8 cellular contexts compared by ENCODE assay signal in the genomic region with DNA sequence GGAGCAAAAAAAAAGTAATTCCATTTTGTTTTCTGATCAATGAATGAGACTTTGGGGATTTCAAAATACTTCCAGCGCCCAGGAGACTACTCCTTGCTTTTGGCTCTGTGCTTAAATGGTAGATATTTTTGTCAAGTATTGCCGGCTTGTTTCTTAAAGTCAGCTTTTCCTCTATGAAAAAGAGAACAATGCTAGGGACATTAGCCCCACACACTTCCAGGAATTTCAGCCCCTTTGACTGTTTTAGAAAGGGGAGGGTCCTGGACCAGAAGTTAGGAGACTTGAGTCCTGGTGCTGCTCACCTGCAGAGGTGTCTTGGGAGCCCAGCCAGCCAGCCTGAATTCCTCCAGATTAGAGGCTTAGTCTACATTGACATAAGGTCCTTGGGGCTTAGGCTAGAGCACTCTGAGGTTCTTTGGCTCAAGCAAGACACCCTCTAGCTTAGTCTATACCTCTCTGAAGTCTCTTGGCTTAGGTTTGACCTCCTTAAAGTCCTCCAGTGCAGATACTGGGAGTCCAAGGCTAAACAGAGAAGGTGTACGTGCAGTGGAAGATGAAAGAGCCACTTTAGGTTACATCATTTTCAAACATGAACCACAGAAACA. TPM values are rescaled to one million over a fixed set of nuclear protein-coding genes. Genes with fewer than 3 reads are reported as not detected.
DNase-seq lines count a peak whose midpoint lies in the region; ATAC-seq and TF ChIP-seq lines count a peak whose summit lies in the region.

No MANE protein-coding gene starts in this region.

- H3K9ac ChIP-seq in endodermal cell (ENCODE audit: extremely low read depth, low read length, poor library complexity, severe bottlenecking) = peak overlapping the region; percentile 87

- no TSS peak for BruUV-seq in Calu3 (replicated peaks; lab: Mats Ljungman, UMichigan)
- TSS peak; percentile 82 for BruUV-seq in OCI-LY7 (replicated peaks; lab: Mats Ljungman, UMichigan)

- peaks cover 26% of the 10 kb centered on the region for H3K79me2 ChIP-seq in OCI-LY7 (ENCODE audit: insufficient read depth, low read depth, low read length)

- no peaks in the 10 kb centered on the region for H3K9me3 ChIP-seq in OCI-LY7 (ENCODE audit: low read length)
- H3K9me3 ChIP-seq in endodermal cell (ENCODE audit: control insufficient read depth, low read length) = no peaks in the 10 kb centered on the region

- H3K9me2 ChIP-seq in OCI-LY7 (ENCODE audit: insufficient read depth, low read length) = no peaks in the 10 kb centered on the region

- POLR2A ChIA-PET in OCI-LY7 (lab: Charles Lee) = interaction anchor here (0.6 to 2.7 kb wide), 13 partner anchors 12 to 1981 kb away, joined by 3 to 10 read pairs (median 3); a partner anchor contains a TSS

- CTCF ChIA-PET in Calu3 (lab: Charles Lee) = no interaction called here
- CTCF ChIA-PET in OCI-LY7 (lab: Charles Lee; ENCODE audit: unreplicated experiment) = no interaction called here

- H3K27ac Mint-ChIP-seq in Calu3 (ENCODE audit: unreplicated experiment) (peak overlapping the region; percentile 82), endodermal cell (peak overlapping the region; percentile 97), osteocyte (ENCODE audit: unreplicated experiment) (peak overlapping the region; percentile 96)

- H3K36me3 ChIP-seq in OCI-LY7 (ENCODE audit: insufficient read depth, low read length) (peaks cover 15% of the 10 kb centered on the region), endodermal cell (ENCODE audit: control insufficient read depth, insufficient read depth, low read length) (no peaks in the 10 kb centered on the region)

- H3K4me3 Mint-ChIP-seq in Calu3 (ENCODE audit: low read depth, unreplicated experiment) (peak overlapping the region; percentile 90), endodermal cell (peak overlapping the region; percentile 88), osteocyte (ENCODE audit: unreplicated experiment) (peak overlapping the region; percentile 96)

- H2AFZ ChIP-seq in OCI-LY7 (ENCODE audit: low read length) = peak overlapping the region; percentile 53; the same call in 1 of the 2 replicates

- H3K4me1 Mint-ChIP-seq in Calu3 (ENCODE audit: low read depth, unreplicated experiment) = peaks cover 19% of the 10 kb centered on the region
- peaks cover 50% of the 10 kb centered on the region for H3K4me1 Mint-ChIP-seq in endodermal cell
- peaks cover 31% of the 10 kb centered on the region for H3K4me1 Mint-ChIP-seq in osteocyte (ENCODE audit: unreplicated experiment)

- H3K4me1 ChIP-seq in OCI-LY7 (ENCODE audit: insufficient read depth, low read length, poor library complexity, severe bottlenecking) = peaks cover 62% of the 10 kb centered on the region
- peaks cover 14% of the 10 kb centered on the region for H3K4me1 ChIP-seq in endodermal cell (ENCODE audit: control insufficient read depth, insufficient read depth, low read length)

- ATAC-seq in GM21576 (IDR thresholded peaks at IDR 0.05; ENCODE audit: unreplicated experiment) (no peak), HG03280 (IDR thresholded peaks at IDR 0.05; ENCODE audit: unreplicated experiment) (no peak)

- H3K9me3 Mint-ChIP-seq in Calu3 (ENCODE audit: low read depth, unreplicated experiment) (no peaks in the 10 kb centered on the region), endodermal cell (no peaks in the 10 kb centered on the region), osteocyte (ENCODE audit: unreplicated experiment) (no peaks in the 10 kb centered on the region)

- peaks cover 35% of the 10 kb centered on the region for H3K36me3 Mint-ChIP-seq in Calu3 (ENCODE audit: insufficient read depth, unreplicated experiment)
- no peaks in the 10 kb centered on the region for H3K36me3 Mint-ChIP-seq in endodermal cell (ENCODE audit: low read depth)
- no peaks in the 10 kb centered on the region for H3K36me3 Mint-ChIP-seq in osteocyte (ENCODE audit: unreplicated experiment)

- H3K27me3 Mint-ChIP-seq in Calu3 (ENCODE audit: unreplicated experiment) = no peaks in the 10 kb centered on the region
- H3K27me3 Mint-ChIP-seq in endodermal cell (ENCODE audit: insufficient read depth) = peaks cover 31% of the 10 kb centered on the region
- H3K27me3 Mint-ChIP-seq in osteocyte (ENCODE audit: unreplicated experiment) = peaks cover 9% of the 10 kb centered on the region

- H3K4me2 ChIP-seq in OCI-LY7 (ENCODE audit: low read length) = peak overlapping the region; percentile 86

- DNase-seq in Calu3 (no peak), OCI-LY7 (ENCODE audit: low spot score) (peak; percentile 52), endodermal cell (peak; percentile 78), osteocyte (ENCODE audit: extremely low spot score, unreplicated experiment) (no peak), NCI-H1105 treated with DMSO at 0.1 percent for 48 hours (lab: John Stamatoyannopoulos, UW) (no peak)
- no peak for DNase-seq in activated effector memory CD4-positive, alpha-beta T cell treated with Interleukin-2 at 50 U/mL for 16 hours

- H4K20me1 ChIP-seq in OCI-LY7 (ENCODE audit: insufficient read depth, low read length) = peaks cover 23% of the 10 kb centered on the region

- TF ChIP-seq CTCF in Calu3 (IDR thresholded peaks at IDR 0.05; ENCODE audit: unreplicated experiment) (no peak), OCI-LY7 (conservative IDR thresholded peaks at IDR 0.05; ENCODE audit: low read length) (no peak), endodermal cell (conservative IDR thresholded peaks at IDR 0.05) (no peak), osteocyte (IDR thresholded peaks at IDR 0.05) (no peak)

- WGBS in endodermal cell (ENCODE audit: insufficient coverage in 1 of 2, insufficient read length in 1 of 2), 2 experiments = 49 to 80% methylated on average over 1 to 3 of the region's 3 CpGs

- peaks cover 27% of the 10 kb centered on the region for H3K27me3 ChIP-seq in endodermal cell (ENCODE audit: control insufficient read depth, insufficient read depth, low read length, poor library complexity, severe bottlenecking)

- H3K27ac ChIP-seq in OCI-LY7 (ENCODE audit: low read depth, low read length, poor library complexity, severe bottlenecking) (peak overlapping the region; percentile 87), endodermal cell (ENCODE audit: low read depth, low read length) (no peak overlapping the region)

- H3K4me3 ChIP-seq in OCI-LY7 (ENCODE audit: low read depth, low read length, poor library complexity, severe bottlenecking) (peak overlapping the region; percentile 81), endodermal cell (ENCODE audit: low read length) (peak overlapping the region; percentile 89)

- intact Hi-C loops in Calu3 (cut with micrococcal nuclease; ENCODE audit: unreplicated experiment) (no loop called here), OCI-LY7 (cut with micrococcal nuclease; ENCODE audit: unreplicated experiment) (loop anchor here (1.0 to 10.0 kb wide), 9 partner anchors 104 to 1250 kb away; a partner anchor contains a TSS)

RNA-seq across cellular contexts. Expression of a gene that starts 1.6 kb away (rescaled TPM):
- total RNA-seq in Calu3 (2022) (16.2 and 16.4 TPM in 2 replicates), OCI-LY7 (2022) (35.6 and 37.3 TPM in 2 replicates), endodermal cell (10 to 100 TPM; 13.8 to 19.4 TPM), osteocyte (44.2 and 47.7 TPM in 2 replicates)
- total RNA-seq in OCI-LY7 (2014; rRNA removed; shearing (Covaris generic)) = 17.6 and 21.0 TPM in 2 replicates
- polyA plus RNA-seq in endodermal cell (2013, experiment 1 of 2) = 12.7 TPM
- polyA plus RNA-seq in endodermal cell (2013, experiment 2 of 2) = 13.2 TPM

Comparison
In these comparisons a context has a peak if more than half of its experiments do, and no peak if none do; other contexts are left out.
1. DNase-seq: peak in OCI-LY7 (single experiment) and endodermal cell (single experiment); none in Calu3 (single experiment), osteocyte (single experiment), activated effector memory CD4-positive, alpha-beta T cell treated with Interleukin-2 at 50 U/mL for 16 hours (single experiment) and NCI-H1105 treated with DMSO at 0.1 percent for 48 hours (single experiment).
2. Peak in every context shown above with its lines, with median percentiles within 50 percentile points of each other: H3K27ac Mint-ChIP-seq and H3K4me3 Mint-ChIP-seq.